In genomic region chr5:55440188-55440646, GRCh38 we compare ENCODE assay signal across 9 cellular contexts.
A peak's percentile ranks its signal among the peaks of the same experiment; 100 is the strongest.
DNase-seq lines count a peak whose midpoint lies in the region; ATAC-seq and TF ChIP-seq lines count a peak whose summit lies in the region.
"Had no signal": no experiment of that assay in that cellular context is flagged by ENCODE, and none has a peak within 500 bp of the region (broad histone marks: within the 10 kb centered on the region; RNA-seq: fewer than 3 reads in every experiment).

No MANE protein-coding gene starts in this region.

- DNase-seq in brain microvascular endothelial cell (peak; percentile 68), immature natural killer cell (no peak), dedifferentiated amniotic fluid mesenchymal stem cell (ENCODE audit: extremely low spot score) (no peak), upper lobe of left lung (no peak)
- DNase-seq: GDM1 had no signal

- H3K27ac Mint-ChIP-seq in immature natural killer cell, result no peak overlapping the region

- H3K9me3 Mint-ChIP-seq in immature natural killer cell, result peaks cover 0 to 11% (median 6%) of the 10 kb centered on the region in 6 donors

- ATAC-seq in GM18505 (IDR thresholded peaks at IDR 0.05; ENCODE audit: unreplicated experiment) (no peak), upper lobe of left lung (ENCODE audit: low FRiP score in 2 of 2) (no peak)

- H3K9me3 ChIP-seq in HUES6 (ENCODE audit: control insufficient read depth, insufficient read depth, low read depth, low read length) (peaks cover 16% of the 10 kb centered on the region), mesodermal cell (ENCODE audit: control insufficient read depth, low read length) (no peaks in the 10 kb centered on the region), upper lobe of left lung (no peaks in the 10 kb centered on the region)

- H3K4me3 ChIP-seq in ACC112 (ENCODE audit: low read depth, low read length) (no peak overlapping the region), HUES6 (ENCODE audit: low read depth, low read length) (no peak overlapping the region), brain microvascular endothelial cell (ENCODE audit: low read depth, low read length) (no peak overlapping the region), mesodermal cell (ENCODE audit: extremely low read depth, insufficient read depth, low read length, poor library complexity, severe bottlenecking) (no peak overlapping the region), upper lobe of left lung (no peak overlapping the region)

- in situ Hi-C loops in brain microvascular endothelial cell (cut with HindIII; ENCODE audit: low pct_ligation_motif_present, low sequenced_read_pairs), result no loop called here

- no peaks in the 10 kb centered on the region for H3K79me2 ChIP-seq in ACC112 (ENCODE audit: control insufficient read depth, insufficient read depth, low read length, unreplicated experiment)

- TF ChIP-seq CTCF in brain microvascular endothelial cell (IDR thresholded peaks at IDR 0.05; ENCODE audit: low read depth, low read length, missing control alignments), result no peak
- no peak for TF ChIP-seq CTCF in upper lobe of left lung (IDR thresholded peaks at IDR 0.05)

- no peak overlapping the region for H2AFZ ChIP-seq in ACC112 (ENCODE audit: low read length, unreplicated experiment)

- no peak for TF ChIP-seq EP300 in upper lobe of left lung (IDR thresholded peaks at IDR 0.05)

- TF ChIP-seq POLR2A in GM18505 (IDR thresholded peaks at IDR 0.05; ENCODE audit: borderline replicate concordance, extremely low read depth, insufficient read depth, insufficient read length) (no peak), upper lobe of left lung (IDR thresholded peaks at IDR 0.05) (no peak)

- peaks cover 7% of the 10 kb centered on the region; the same call in 1 of the 2 replicates for H3K36me3 ChIP-seq in ACC112 (ENCODE audit: insufficient read depth, low read length)
- H3K36me3 ChIP-seq in HUES6 (ENCODE audit: control insufficient read depth, insufficient read depth, low read length), result peaks cover 36% of the 10 kb centered on the region
- H3K36me3 ChIP-seq in brain microvascular endothelial cell (replicated peaks), result no peaks in the 10 kb centered on the region
- peaks cover 21% of the 10 kb centered on the region for H3K36me3 ChIP-seq in mesodermal cell (ENCODE audit: control insufficient read depth, insufficient read depth, low read length)
- H3K36me3 ChIP-seq in upper lobe of left lung, result peaks cover 0 to 9% (median 0%) of the 10 kb centered on the region in 4 donors

- H3K4me1 Mint-ChIP-seq in immature natural killer cell, result no peaks in the 10 kb centered on the region

- peaks cover 0 to 2% (median 0%) of the 10 kb centered on the region in 3 donors for H3K27me3 Mint-ChIP-seq in immature natural killer cell (ENCODE audit: low read depth in 3 of 3)

- peak overlapping the region; percentile 0 for H3K9ac ChIP-seq in HUES6 (ENCODE audit: low read length)

- no peak overlapping the region for H3K4me3 Mint-ChIP-seq in immature natural killer cell

- no peaks in the 10 kb centered on the region for H3K27me3 ChIP-seq in ACC112 (ENCODE audit: insufficient read depth, low read length)
- no peaks in the 10 kb centered on the region for H3K27me3 ChIP-seq in HUES6 (ENCODE audit: control insufficient read depth, insufficient read depth, low read length)
- no peaks in the 10 kb centered on the region for H3K27me3 ChIP-seq in brain microvascular endothelial cell (replicated peaks)
- no peaks in the 10 kb centered on the region for H3K27me3 ChIP-seq in upper lobe of left lung

- 90 to 91% methylated on average over 3 of the region's 6 CpGs for WGBS in mesodermal cell (ENCODE audit: insufficient coverage in 2 of 2), 2 experiments
- 79 to 82% methylated on average over 6 of the region's 6 CpGs for whole genome bisulfite sequencing in upper lobe of left lung, 2 donors

- H3K4me1 ChIP-seq in ACC112 (ENCODE audit: control insufficient read depth, insufficient read depth, low read length, unreplicated experiment), result peaks cover 42% of the 10 kb centered on the region
- H3K4me1 ChIP-seq in HUES6 (ENCODE audit: control insufficient read depth, insufficient read depth, low read length), result peaks cover 43% of the 10 kb centered on the region
- H3K4me1 ChIP-seq in mesodermal cell (ENCODE audit: control insufficient read depth, insufficient read depth, low read length, poor library complexity, severe bottlenecking), result peaks cover 25% of the 10 kb centered on the region
- H3K4me1 ChIP-seq in upper lobe of left lung, result peaks cover 5 to 19% (median 12%) of the 10 kb centered on the region in 4 donors

- H3K27ac ChIP-seq in ACC112 (ENCODE audit: low read depth, low read length) (peak overlapping the region; percentile 88), HUES6 (ENCODE audit: low read depth, low read length) (peak overlapping the region; percentile 97; the same call in 1 of the 2 replicates), brain microvascular endothelial cell (peak overlapping the region; percentile 83), mesodermal cell (ENCODE audit: low read depth, low read length, severe bottlenecking) (peak overlapping the region; percentile 91), upper lobe of left lung (peak overlapping the region in 1 of 4 donors; percentile 78)

- peaks cover 3 to 13% (median 8%) of the 10 kb centered on the region in 3 donors for H3K36me3 Mint-ChIP-seq in immature natural killer cell
